In the genomic region with DNA sequence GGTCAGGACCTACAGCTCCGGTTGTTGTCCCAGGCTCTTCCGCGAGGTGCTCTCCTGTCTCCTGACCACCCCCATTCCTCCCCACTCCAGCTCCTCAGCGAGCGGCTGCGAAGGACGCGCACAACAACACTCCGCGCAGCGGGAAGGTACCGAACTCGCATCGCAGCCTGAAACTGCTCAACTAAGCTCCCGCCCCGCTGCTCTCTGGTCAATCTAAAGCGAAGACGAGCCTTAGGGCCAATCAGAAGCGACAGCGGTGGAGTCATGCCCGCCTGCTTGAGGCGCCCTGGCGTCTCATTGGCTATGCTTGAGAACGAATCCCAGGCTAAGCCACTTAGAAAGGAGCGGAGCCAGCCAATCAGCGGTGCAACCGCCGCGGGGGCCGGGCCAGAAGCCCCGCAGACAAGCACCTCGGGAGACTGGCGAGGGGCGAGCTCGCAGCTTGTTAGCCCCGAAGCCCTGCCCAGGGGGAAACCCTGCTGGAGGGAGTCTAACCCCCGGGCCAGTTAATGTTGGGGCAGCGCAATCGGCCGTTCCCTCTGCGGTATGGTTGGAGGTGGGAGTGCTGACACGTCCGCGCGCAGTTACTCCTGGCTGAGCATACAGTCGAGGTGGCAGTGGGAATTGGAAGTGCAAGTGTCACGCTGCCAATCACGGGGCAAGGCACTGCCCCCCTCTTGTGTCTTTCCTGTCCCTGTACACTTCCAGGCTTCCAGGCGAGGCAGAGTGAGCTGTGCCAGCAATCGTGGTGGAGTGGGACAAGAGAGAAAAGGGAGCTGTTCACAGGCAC, we compare ENCODE assay signal across 1 cellular context.
TF ChIP-seq lines count a peak whose summit lies in the region.

No MANE protein-coding gene starts in this region.

TF ChIP-seq in HEK293, 187 proteins besides CTCF, POLR2A, EP300 and RAD21 (continued from another document):
- TF ChIP-seq PATZ1 (tag by site-specific recombination; IDR thresholded peaks at IDR 0.05) (peak; percentile 97), GLI4 (tag by site-specific recombination; IDR thresholded peaks at IDR 0.05) (no peak), PBX3 (CRISPR knock-in tag; IDR thresholded peaks at IDR 0.05) (peak; percentile 98), ZNF791 (tag by site-specific recombination; IDR thresholded peaks at IDR 0.05) (no peak), ZNF768 (tag by site-specific recombination; IDR thresholded peaks at IDR 0.05) (no peak), ZFP41 (tag by site-specific recombination; IDR thresholded peaks at IDR 0.05; ENCODE audit: borderline replicate concordance) (no peak), ZNF529 (tag by site-specific recombination; IDR thresholded peaks at IDR 0.05; ENCODE audit: insufficient replicate concordance) (no peak), MZF1 (tag by site-specific recombination; IDR thresholded peaks at IDR 0.05; ENCODE audit: borderline replicate concordance) (no peak), ZNF600 (tag by site-specific recombination; IDR thresholded peaks at IDR 0.05) (peak; percentile 93), ZBTB17 (tag by site-specific recombination; IDR thresholded peaks at IDR 0.05) (peak; percentile 87), ZNF404 (tag by site-specific recombination; IDR thresholded peaks at IDR 0.05) (no peak), ZNF580 (tag by site-specific recombination; IDR thresholded peaks at IDR 0.05) (no peak), OSR2 (tag by site-specific recombination; IDR thresholded peaks at IDR 0.05) (no peak), PRDM1 (tag by site-specific recombination; IDR thresholded peaks at IDR 0.05) (peak; percentile 79), ZNF19 (tag by site-specific recombination; IDR thresholded peaks at IDR 0.05; ENCODE audit: low read depth) (no peak), ZNF394 (tag by site-specific recombination; IDR thresholded peaks at IDR 0.05; ENCODE audit: borderline replicate concordance) (no peak), ZBTB1 (tag by site-specific recombination; IDR thresholded peaks at IDR 0.05) (no peak), GLIS1 (tag by site-specific recombination; IDR thresholded peaks at IDR 0.05) (peak; percentile 75; the same call in 1 of the 2 replicates)
- TF ChIP-seq, protein P1, sequence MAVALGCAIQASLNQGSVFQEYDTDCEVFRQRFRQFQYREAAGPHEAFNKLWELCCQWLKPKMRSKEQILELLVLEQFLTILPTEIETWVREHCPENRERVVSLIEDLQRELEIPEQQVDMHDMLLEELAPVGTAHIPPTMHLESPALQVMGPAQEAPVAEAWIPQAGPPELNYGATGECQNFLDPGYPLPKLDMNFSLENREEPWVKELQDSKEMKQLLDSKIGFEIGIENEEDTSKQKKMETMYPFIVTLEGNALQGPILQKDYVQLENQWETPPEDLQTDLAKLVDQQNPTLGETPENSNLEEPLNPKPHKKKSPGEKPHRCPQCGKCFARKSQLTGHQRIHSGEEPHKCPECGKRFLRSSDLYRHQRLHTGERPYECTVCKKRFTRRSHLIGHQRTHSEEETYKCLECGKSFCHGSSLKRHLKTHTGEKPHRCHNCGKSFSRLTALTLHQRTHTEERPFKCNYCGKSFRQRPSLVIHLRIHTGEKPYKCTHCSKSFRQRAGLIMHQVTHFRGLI (tag by site-specific recombination; IDR thresholded peaks at IDR 0.05): no peak
- TF ChIP-seq, protein P2, sequence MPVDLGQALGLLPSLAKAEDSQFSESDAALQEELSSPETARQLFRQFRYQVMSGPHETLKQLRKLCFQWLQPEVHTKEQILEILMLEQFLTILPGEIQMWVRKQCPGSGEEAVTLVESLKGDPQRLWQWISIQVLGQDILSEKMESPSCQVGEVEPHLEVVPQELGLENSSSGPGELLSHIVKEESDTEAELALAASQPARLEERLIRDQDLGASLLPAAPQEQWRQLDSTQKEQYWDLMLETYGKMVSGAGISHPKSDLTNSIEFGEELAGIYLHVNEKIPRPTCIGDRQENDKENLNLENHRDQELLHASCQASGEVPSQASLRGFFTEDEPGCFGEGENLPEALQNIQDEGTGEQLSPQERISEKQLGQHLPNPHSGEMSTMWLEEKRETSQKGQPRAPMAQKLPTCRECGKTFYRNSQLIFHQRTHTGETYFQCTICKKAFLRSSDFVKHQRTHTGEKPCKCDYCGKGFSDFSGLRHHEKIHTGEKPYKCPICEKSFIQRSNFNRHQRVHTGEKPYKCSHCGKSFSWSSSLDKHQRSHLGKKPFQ (tag by site-specific recombination; IDR thresholded peaks at IDR 0.05): peak; percentile 99
- TF ChIP-seq, protein P3, sequence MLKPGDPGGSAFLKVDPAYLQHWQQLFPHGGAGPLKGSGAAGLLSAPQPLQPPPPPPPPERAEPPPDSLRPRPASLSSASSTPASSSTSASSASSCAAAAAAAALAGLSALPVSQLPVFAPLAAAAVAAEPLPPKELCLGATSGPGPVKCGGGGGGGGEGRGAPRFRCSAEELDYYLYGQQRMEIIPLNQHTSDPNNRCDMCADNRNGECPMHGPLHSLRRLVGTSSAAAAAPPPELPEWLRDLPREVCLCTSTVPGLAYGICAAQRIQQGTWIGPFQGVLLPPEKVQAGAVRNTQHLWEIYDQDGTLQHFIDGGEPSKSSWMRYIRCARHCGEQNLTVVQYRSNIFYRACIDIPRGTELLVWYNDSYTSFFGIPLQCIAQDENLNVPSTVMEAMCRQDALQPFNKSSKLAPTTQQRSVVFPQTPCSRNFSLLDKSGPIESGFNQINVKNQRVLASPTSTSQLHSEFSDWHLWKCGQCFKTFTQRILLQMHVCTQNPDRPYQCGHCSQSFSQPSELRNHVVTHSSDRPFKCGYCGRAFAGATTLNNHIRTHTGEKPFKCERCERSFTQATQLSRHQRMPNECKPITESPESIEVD (tag by site-specific recombination; IDR thresholded peaks at IDR 0.05): no peak
